Comparison of ENCODE assay signal across 20 cellular contexts in the genomic region with DNA sequence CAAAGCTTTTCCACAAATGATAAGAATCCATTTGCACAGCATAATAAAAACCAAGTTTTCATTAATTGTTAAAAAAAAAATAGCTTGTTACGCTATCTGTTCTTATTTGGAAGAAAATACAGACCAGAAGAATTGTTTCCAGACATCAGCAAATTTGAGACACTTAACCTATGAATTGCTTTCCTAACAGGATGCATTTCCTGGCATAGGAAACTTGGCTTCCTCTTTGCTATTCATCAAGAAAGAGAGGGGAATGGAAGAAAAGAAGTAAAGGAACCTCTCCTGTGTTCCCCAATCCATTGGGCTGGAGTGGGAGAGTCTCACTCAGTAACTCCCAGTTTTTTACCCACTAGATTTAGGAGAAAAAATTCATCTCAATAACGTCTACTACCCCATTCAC.
DNase-seq lines count a peak whose midpoint lies in the region; ATAC-seq and TF ChIP-seq lines count a peak whose summit lies in the region.
"Had no signal": no experiment of that assay in that cellular context is flagged by ENCODE, and none has a peak within 500 bp of the region (broad histone marks: within the 10 kb centered on the region; RNA-seq: fewer than 3 reads in every experiment).

No MANE protein-coding gene starts in this region.

- H3K27ac ChIP-seq in SK-N-MC = peak overlapping the region; percentile 79
- H3K27ac ChIP-seq: Peyer's patch had no signal

- DNase-seq in AG10803 (ENCODE audit: low read depth) (peak; percentile 17), HT1080 (ENCODE audit: low read depth) (peak; percentile 11), SK-N-MC (ENCODE audit: low read depth, low spot score) (no peak), fibroblast of pulmonary artery (ENCODE audit: low read depth) (peak; percentile 45), NCI-H1092 (lab: John Stamatoyannopoulos, UW) (no peak), NK-92 (lab: John Stamatoyannopoulos, UW; ENCODE audit: unreplicated experiment) (no peak)
- DNase-seq: DMS 273 treated with DMSO at 0.1 percent for 48 hours, EL, HCEC 1CT, NCI-H1048, NCI-H187 treated with DMSO at 0.1 percent for 48 hours, NCI-H2171 treated with DMSO at 0.1 percent for 48 hours, NCI-H524, Peyer's patch, Right ventricle myocardium superior, T-helper 17 cell had no signal

- TF ChIP-seq CTCF in AG10803 (conservative IDR thresholded peaks at IDR 0.05; ENCODE audit: low read length) = no peak
- TF ChIP-seq CTCF in fibroblast of pulmonary artery (IDR thresholded peaks at IDR 0.05; ENCODE audit: low read length, missing control alignments) = no peak

- H3K36me3 ChIP-seq in SK-N-MC (ENCODE audit: insufficient read depth, low read length) = peaks cover 64% of the 10 kb centered on the region
- H3K36me3 ChIP-seq: Peyer's patch had no signal

- no peak for ATAC-seq in GM18519 (IDR thresholded peaks at IDR 0.05; ENCODE audit: low FRiP score, unreplicated experiment)
- ATAC-seq in GM21737 (IDR thresholded peaks at IDR 0.05; ENCODE audit: unreplicated experiment) = no peak
- ATAC-seq: K562, T-helper 17 cell had no signal

- no peak overlapping the region for H3K9ac ChIP-seq in SK-N-MC (ENCODE audit: insufficient read length)
- H3K9ac ChIP-seq: BLaER1 treated with 17β-estradiol and CSF1 and Interleukin-3, amounts not matched to agents 10 nM and 100 nM had no signal

- peaks cover 6% of the 10 kb centered on the region for H3K9me3 ChIP-seq in SK-N-MC (ENCODE audit: low read depth, low read length)
- H3K9me3 ChIP-seq: Peyer's patch had no signal

- H3K4me3 ChIP-seq in AG10803 (ENCODE audit: low read length) = no peak overlapping the region
- H3K4me3 ChIP-seq in SK-N-MC = peak overlapping the region; percentile 41; the same call in 1 of the 2 replicates
- H3K4me3 ChIP-seq in fibroblast of pulmonary artery (replicated peaks; ENCODE audit: low read depth, low read length) = no peak overlapping the region
- H3K4me3 ChIP-seq: BLaER1 treated with 17β-estradiol and CSF1 and Interleukin-3, amounts not matched to agents 10 nM and 100 nM; K562; Peyer's patch had no signal

Comparison
In these comparisons a context has a peak if more than half of its experiments do, and no peak if none do; other contexts are left out.
1. DNase-seq: peak in AG10803 (single experiment), HT1080 (single experiment) and fibroblast of pulmonary artery (single experiment); none in SK-N-MC (single experiment), NCI-H1092 (single experiment) and NK-92 (single experiment).